In genomic region chr15:56468271-56468912, GRCh38 we compare ENCODE assay signal across 8 cellular contexts. TPM values are rescaled to one million over a fixed set of nuclear protein-coding genes. Genes with fewer than 3 reads are reported as not detected.
DNase-seq lines count a peak whose midpoint lies in the region; TF ChIP-seq lines count a peak whose summit lies in the region.

No MANE protein-coding gene starts in this region.

- no peaks in the 10 kb centered on the region for H3K9me3 ChIP-seq in endodermal cell (ENCODE audit: control insufficient read depth, low read length)

- in situ Hi-C loops in Caki2 (cut with HindIII; ENCODE audit: low pct_unique_long_range_greater_than_20kb, low sequenced_read_pairs) (no loop called here), brain microvascular endothelial cell (cut with HindIII; ENCODE audit: low pct_ligation_motif_present, low sequenced_read_pairs) (no loop called here)

- WGBS in endodermal cell (ENCODE audit: insufficient coverage in 1 of 2, insufficient read length in 1 of 2), 2 experiments = 50 to 95% methylated on average over 1 to 2 of the region's 2 CpGs

- H3K36me3 ChIP-seq in endodermal cell (ENCODE audit: control insufficient read depth, insufficient read depth, low read length) (no peaks in the 10 kb centered on the region), brain microvascular endothelial cell (replicated peaks) (no peaks in the 10 kb centered on the region)

- TF ChIP-seq CTCF in GM20000 (IDR thresholded peaks at IDR 0.05; ENCODE audit: extremely low read depth, missing control alignments) = no peak
- TF ChIP-seq CTCF in brain (conservative IDR thresholded peaks at IDR 0.05) = no peak
- TF ChIP-seq CTCF in endodermal cell (conservative IDR thresholded peaks at IDR 0.05) = no peak
- TF ChIP-seq CTCF in brain microvascular endothelial cell (IDR thresholded peaks at IDR 0.05; ENCODE audit: low read depth, low read length, missing control alignments) = no peak

- H3K9ac ChIP-seq in endodermal cell (ENCODE audit: extremely low read depth, low read length, poor library complexity, severe bottlenecking) = no peak overlapping the region

- H3K4me3 Mint-ChIP-seq in brain (peak overlapping the region in 3 of 5 experiments; percentile 1 to 35 (median 24)), endodermal cell (no peak overlapping the region)

- H3K27me3 ChIP-seq in endodermal cell (ENCODE audit: control insufficient read depth, insufficient read depth, low read length, poor library complexity, severe bottlenecking) (peaks cover 45% of the 10 kb centered on the region), brain microvascular endothelial cell (replicated peaks) (no peaks in the 10 kb centered on the region)

- no peak overlapping the region for H3K27ac ChIP-seq in endodermal cell (ENCODE audit: low read depth, low read length)
- H3K27ac ChIP-seq in brain microvascular endothelial cell = no peak overlapping the region

- DNase-seq in Caki2 (ENCODE audit: low read depth) (peak; percentile 16), GM20000 (ENCODE audit: low spot score) (peak; percentile 53), Kasumi-1 (lab: John Stamatoyannopoulos, UW) (peak; percentile 61 to 65), skeletal muscle cell (ENCODE audit: low read depth) (no peak), endodermal cell (no peak), NCI-H526 (lab: John Stamatoyannopoulos, UW) (no peak), brain microvascular endothelial cell (no peak)

- H3K27me3 Mint-ChIP-seq in brain = peaks cover 9% of the 10 kb centered on the region
- H3K27me3 Mint-ChIP-seq in endodermal cell (ENCODE audit: insufficient read depth) = peaks cover 44% of the 10 kb centered on the region

- H3K4me1 Mint-ChIP-seq in brain (peaks cover 20% of the 10 kb centered on the region), endodermal cell (no peaks in the 10 kb centered on the region)

- H3K4me3 ChIP-seq in skeletal muscle cell (ENCODE audit: low read depth, low read length) (peak overlapping the region; percentile 17), endodermal cell (ENCODE audit: low read length) (no peak overlapping the region), brain microvascular endothelial cell (ENCODE audit: low read depth, low read length) (no peak overlapping the region)

- no peak overlapping the region for H3K27ac Mint-ChIP-seq in brain
- H3K27ac Mint-ChIP-seq in endodermal cell = no peak overlapping the region

- H3K4me1 ChIP-seq in endodermal cell (ENCODE audit: control insufficient read depth, insufficient read depth, low read length) = no peaks in the 10 kb centered on the region

- H3K36me3 Mint-ChIP-seq in brain (no peaks in the 10 kb centered on the region), endodermal cell (ENCODE audit: low read depth) (no peaks in the 10 kb centered on the region)

- H3K9me3 Mint-ChIP-seq in brain (no peaks in the 10 kb centered on the region), endodermal cell (no peaks in the 10 kb centered on the region)

RNA-seq across cellular contexts. Expression of gene MNS1, which starts 3.5 kb away (rescaled TPM):
- 1.1 and 4.2 TPM in 2 replicates for total RNA-seq in Caki2 (2014; rRNA removed; shearing (Covaris generic); ENCODE audit: low replicate concordance)
- polyA plus RNA-seq in brain (ENCODE audit: insufficient read depth, low read depth, low replicate concordance) = 2.3 TPM
- 1 to 10 TPM in 1 of 2 donors, under 1 TPM in 1; 0.27 to 4.5 TPM for total RNA-seq in endodermal cell
- polyA plus RNA-seq in endodermal cell (2013, experiment 1 of 2) = 4.1 TPM
- polyA plus RNA-seq in endodermal cell (2013, experiment 2 of 2) = 5.0 TPM

Comparison
In these comparisons a context has a peak if more than half of its experiments do, and no peak if none do; other contexts are left out.
1. DNase-seq: peak in Caki2 (single experiment), GM20000 (single experiment) and Kasumi-1 (2 of 2); none in skeletal muscle cell (single experiment), endodermal cell (single experiment), NCI-H526 (0 of 2) and brain microvascular endothelial cell (single experiment).